Comparison of ENCODE assay signal across 1 cellular context in genomic region chr11:60923326-60923725, GRCh38.
TF ChIP-seq lines count a peak whose summit lies in the region.

No MANE protein-coding gene starts in this region.

TF ChIP-seq in IMR-90, 13 proteins besides CTCF, POLR2A, EP300 and RAD21:
- TF ChIP-seq MAFK (IDR thresholded peaks at IDR 0.05; ENCODE audit: low read depth, low read length) (no peak), SMC3 (IDR thresholded peaks at IDR 0.05; ENCODE audit: low read depth, low read length) (no peak), USF2 (IDR thresholded peaks at IDR 0.05; ENCODE audit: low read depth, low read length) (no peak), MAZ (IDR thresholded peaks at IDR 0.05; ENCODE audit: borderline replicate concordance, low read depth, low read length) (no peak), ELK1 (IDR thresholded peaks at IDR 0.05; ENCODE audit: borderline replicate concordance, low read depth, low read length) (no peak), CEBPB (IDR thresholded peaks at IDR 0.05; ENCODE audit: low read depth, low read length) (no peak)
